15 cellular contexts compared by ENCODE assay signal in genomic region chr1:183304466-183305122, GRCh38.
DNase-seq lines count a peak whose midpoint lies in the region; TF ChIP-seq lines count a peak whose summit lies in the region.
"Had no signal": no experiment of that assay in that cellular context is flagged by ENCODE, and none has a peak within 500 bp of the region (broad histone marks: within the 10 kb centered on the region; RNA-seq: fewer than 3 reads in every experiment).

No MANE protein-coding gene starts in this region.

- H3K27ac ChIP-seq in mesodermal cell (ENCODE audit: low read depth, low read length, severe bottlenecking) (peak overlapping the region; percentile 60), osteoblast (ENCODE audit: low read depth, low read length) (no peak overlapping the region)

- H3K27me3 Mint-ChIP-seq in activated CD4-positive, alpha-beta memory T cell treated with anti-CD3 and anti-CD28 coated beads, Interleukin-2, amount 10 ng/mL, durations not matched to agents 7 days and 5 days, result peaks cover 6% of the 10 kb centered on the region

- H3K4me1 Mint-ChIP-seq in activated CD4-positive, alpha-beta memory T cell treated with anti-CD3 and anti-CD28 coated beads, Interleukin-2, amount 10 ng/mL, durations not matched to agents 7 days and 5 days, result no peaks in the 10 kb centered on the region

- no peaks in the 10 kb centered on the region for H3K9me3 ChIP-seq in mesodermal cell (ENCODE audit: control insufficient read depth, low read length)
- no peaks in the 10 kb centered on the region for H3K9me3 ChIP-seq in BE2C
- no peaks in the 10 kb centered on the region for H3K9me3 ChIP-seq in osteoblast (ENCODE audit: low read depth, low read length)

- no peaks in the 10 kb centered on the region for H3K27me3 ChIP-seq in BE2C
- H3K27me3 ChIP-seq in osteoblast (ENCODE audit: insufficient read depth, low read length), result no peaks in the 10 kb centered on the region

- TF ChIP-seq CTCF in BE2C (IDR thresholded peaks at IDR 0.05; ENCODE audit: low read depth, low read length) (no peak), osteoblast (IDR thresholded peaks at IDR 0.05; ENCODE audit: extremely low read depth, low read depth, low read length) (no peak)

- no peak overlapping the region for H2AFZ ChIP-seq in osteoblast (ENCODE audit: low read length)

- H3K79me2 ChIP-seq in osteoblast (ENCODE audit: insufficient read depth, low read length), result no peaks in the 10 kb centered on the region

- POLR2A ChIA-PET in activated CD4-positive, alpha-beta memory T cell treated with anti-CD3 and anti-CD28 coated beads, Interleukin-2, amount 10 ng/mL, durations not matched to agents 7 days and 5 days (lab: Charles Lee), result no interaction called here

- no peaks in the 10 kb centered on the region for H3K36me3 Mint-ChIP-seq in activated CD4-positive, alpha-beta memory T cell treated with anti-CD3 and anti-CD28 coated beads, Interleukin-2, amount 10 ng/mL, durations not matched to agents 7 days and 5 days (ENCODE audit: low read depth)
- H3K36me3 Mint-ChIP-seq: memory B cell had no signal

- H3K4me3 ChIP-seq in mesodermal cell (ENCODE audit: extremely low read depth, insufficient read depth, low read length, poor library complexity, severe bottlenecking), result no peak overlapping the region
- H3K4me3 ChIP-seq in BE2C (ENCODE audit: low read depth, low read length), result no peak overlapping the region
- H3K4me3 ChIP-seq in osteoblast (ENCODE audit: insufficient read depth, low read length), result no peak overlapping the region

- no peak overlapping the region for H3K4me3 Mint-ChIP-seq in activated CD4-positive, alpha-beta memory T cell treated with anti-CD3 and anti-CD28 coated beads, Interleukin-2, amount 10 ng/mL, durations not matched to agents 7 days and 5 days
- H3K4me3 Mint-ChIP-seq: memory B cell had no signal

- H3K36me3 ChIP-seq in mesodermal cell (ENCODE audit: control insufficient read depth, insufficient read depth, low read length), result no peaks in the 10 kb centered on the region
- H3K36me3 ChIP-seq in BE2C, result no peaks in the 10 kb centered on the region
- no peaks in the 10 kb centered on the region for H3K36me3 ChIP-seq in osteoblast (ENCODE audit: insufficient read depth, low read length)

- H3K27ac Mint-ChIP-seq in activated CD4-positive, alpha-beta memory T cell treated with anti-CD3 and anti-CD28 coated beads, Interleukin-2, amount 10 ng/mL, durations not matched to agents 7 days and 5 days, result no peak overlapping the region
- H3K27ac Mint-ChIP-seq: memory B cell had no signal

- no peaks in the 10 kb centered on the region for H4K20me1 ChIP-seq in osteoblast (ENCODE audit: insufficient read depth, low read length)

- peak; percentile 89 for DNase-seq in ELF-1 (ENCODE audit: low read depth, low spot score)
- peak; percentile 37 for DNase-seq in NCI-H2107 (lab: John Stamatoyannopoulos, UW)
- DNase-seq in SHP77 (lab: John Stamatoyannopoulos, UW), result peak; percentile 45 to 75
- no peak for DNase-seq in central memory CD4-positive, alpha-beta T cell
- DNase-seq in activated CD4-positive, alpha-beta memory T cell treated with anti-CD3 and anti-CD28 coated beads, Interleukin-2, amount 10 ng/mL, durations not matched to agents 7 days and 5 days, result no peak
- DNase-seq in BE2C, result no peak
- DNase-seq in osteoblast (ENCODE audit: insufficient read length, low spot score, missing footprints), result no peak
- DNase-seq: activated CD4-positive, alpha-beta T cell treated with anti-CD3 and anti-CD28 coated beads for 4 hours; AML-193; GDM1; Karpas-422; stimulated activated CD4-positive, alpha-beta T cell treated with anti-CD3 and anti-CD28 coated beads, Interleukin-2, amount 100 ng/mL, for 48 hours; stimulated activated naive CD4-positive, alpha-beta T cell had no signal

- H3K4me2 ChIP-seq in osteoblast (ENCODE audit: insufficient read depth, low read length), result no peak overlapping the region

- CTCF ChIA-PET in activated CD4-positive, alpha-beta memory T cell treated with anti-CD3 and anti-CD28 coated beads, Interleukin-2, amount 10 ng/mL, durations not matched to agents 7 days and 5 days (lab: Charles Lee), result no interaction called here

- no peaks in the 10 kb centered on the region for H3K9me3 Mint-ChIP-seq in activated CD4-positive, alpha-beta memory T cell treated with anti-CD3 and anti-CD28 coated beads, Interleukin-2, amount 10 ng/mL, durations not matched to agents 7 days and 5 days
- H3K9me3 Mint-ChIP-seq: memory B cell had no signal

- 79 to 90% methylated on average over 5 of the region's 7 CpGs for WGBS in mesodermal cell (ENCODE audit: insufficient coverage in 2 of 2), 2 experiments

- H3K4me1 ChIP-seq in mesodermal cell (ENCODE audit: control insufficient read depth, insufficient read depth, low read length, poor library complexity, severe bottlenecking) (peaks cover 20% of the 10 kb centered on the region), BE2C (peaks cover 41% of the 10 kb centered on the region), osteoblast (ENCODE audit: insufficient read depth, low read length) (peaks cover 11% of the 10 kb centered on the region)

Comparison
In these comparisons a context has a peak if more than half of its experiments do, and no peak if none do; other contexts are left out.
1. DNase-seq: peak in ELF-1 (single experiment), NCI-H2107 (single experiment) and SHP77 (2 of 2); none in central memory CD4-positive, alpha-beta T cell (single experiment), activated CD4-positive, alpha-beta memory T cell treated with anti-CD3 and anti-CD28 coated beads, Interleukin-2, amount 10 ng/mL, durations not matched to agents 7 days and 5 days (single experiment), BE2C (single experiment) and osteoblast (single experiment).